Comparison of ENCODE assay signal across 2 cellular contexts in genomic region chr12:78820946-78821345, GRCh38.
TF ChIP-seq lines count a peak whose summit lies in the region.

No MANE protein-coding gene starts in this region.

TF ChIP-seq in HCT116, 20 proteins besides CTCF, POLR2A, EP300 and RAD21 (continued from another document):
- TF ChIP-seq REST (IDR thresholded peaks at IDR 0.05; ENCODE audit: low read depth) (no peak), ELF1 (IDR thresholded peaks at IDR 0.05; ENCODE audit: borderline replicate concordance, low read depth) (no peak), MAX (IDR thresholded peaks at IDR 0.05) (no peak)

TF ChIP-seq in WTC11, 78 proteins besides CTCF, POLR2A, EP300 and RAD21 (continued from another document):
- TF ChIP-seq ZNF512 (CRISPR knock-in tag; IDR thresholded peaks at IDR 0.05; ENCODE audit: borderline replicate concordance): no peak
- TF ChIP-seq ZNF263 (CRISPR knock-in tag; IDR thresholded peaks at IDR 0.05; ENCODE audit: low read depth): no peak
- no peak for TF ChIP-seq IRF2 (CRISPR knock-in tag; IDR thresholded peaks at IDR 0.05; ENCODE audit: borderline replicate concordance, low read depth)
TF ChIP-seq in WTC11: peak in this region for 0.
